In the genomic region with DNA sequence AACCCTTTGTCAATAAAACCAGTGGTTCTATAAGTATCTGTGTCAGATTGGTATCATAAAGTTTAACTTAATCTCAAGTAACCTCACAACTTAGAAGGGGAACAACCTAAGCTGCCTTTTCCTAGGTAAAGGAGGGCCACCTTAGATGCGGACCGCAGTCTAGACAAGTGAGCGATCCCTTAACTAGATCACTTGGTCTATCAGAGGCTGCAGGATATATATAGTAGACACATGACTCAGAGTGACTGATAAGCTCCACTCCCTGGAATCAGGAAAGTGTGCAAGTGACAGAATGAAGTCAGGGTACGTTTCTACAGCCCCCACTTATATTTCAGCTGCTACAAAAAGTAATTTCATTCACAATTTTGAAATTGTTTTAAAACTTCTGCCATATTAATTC, we compare ENCODE assay signal across 20 cellular contexts. TPM values are rescaled to one million over a fixed set of nuclear protein-coding genes. Genes with fewer than 3 reads are reported as not detected.
DNase-seq lines count a peak whose midpoint lies in the region; ATAC-seq, FAIRE-seq and TF ChIP-seq lines count a peak whose summit lies in the region.
"Had no signal": no experiment of that assay in that cellular context is flagged by ENCODE, and none has a peak within 500 bp of the region (broad histone marks: within the 10 kb centered on the region; RNA-seq: fewer than 3 reads in every experiment).

No MANE protein-coding gene starts in this region.

- peak overlapping the region; percentile 61 for H3K27ac ChIP-seq in left ventricle myocardium inferior (replicated peaks)
- H3K27ac ChIP-seq in testis = no peak overlapping the region
- H3K27ac ChIP-seq in right lobe of liver = no peak overlapping the region
- H3K27ac ChIP-seq: HL-60, neural progenitor cell, skin epidermis had no signal

- H3K4me3 Mint-ChIP-seq in activated naive CD4-positive, alpha-beta T cell treated with anti-CD3 and anti-CD28 coated beads, Interleukin-2, amount 10 ng/mL, durations not matched to agents 7 days and 5 days = no peak overlapping the region
- H3K4me3 Mint-ChIP-seq in activated B cell treated with CpG ODN at 0.5 μM for 24 hours = no peak overlapping the region
- H3K4me3 Mint-ChIP-seq in stimulated activated effector memory CD8-positive, alpha-beta T cell treated with anti-CD3 and anti-CD28 coated beads, Interleukin-12 subunit alpha, Interleukin-12 subunit beta, amount 100 ng/mL, for 72 hours = no peak overlapping the region
- H3K4me3 Mint-ChIP-seq: neural progenitor cell had no signal

- CTCF ChIA-PET in activated naive CD4-positive, alpha-beta T cell treated with anti-CD3 and anti-CD28 coated beads, Interleukin-2, amount 10 ng/mL, durations not matched to agents 7 days and 5 days (lab: Charles Lee) = interaction anchor here (0.7 to 0.9 kb wide), 3 partner anchors 9 to 156 kb away, joined by 3 to 4 read pairs (median 3); no protein-coding TSS in a partner anchor
- CTCF ChIA-PET in activated B cell treated with CpG ODN at 0.5 μM for 24 hours (lab: Charles Lee) = interaction anchor here (1.1 kb wide), 1 partner anchor 11 kb away, joined by 3 read pairs; no protein-coding TSS in a partner anchor

- WGBS in testis, 2 donors = 81 to 88% methylated on average over 4 of the region's 4 CpGs
- WGBS in right lobe of liver (ENCODE audit: insufficient coverage, low coverage, low lambda C conversion rate, missing lambda C conversion rate) = 91% methylated on average over 4 of the region's 4 CpGs

- peak overlapping the region; percentile 20 for H3K4me3 ChIP-seq in left ventricle myocardium inferior
- H3K4me3 ChIP-seq in testis = no peak overlapping the region
- no peak overlapping the region for H3K4me3 ChIP-seq in right lobe of liver
- H3K4me3 ChIP-seq: lung, neural progenitor cell, skin epidermis had no signal

- H3K4me1 Mint-ChIP-seq in activated naive CD4-positive, alpha-beta T cell treated with anti-CD3 and anti-CD28 coated beads, Interleukin-2, amount 10 ng/mL, durations not matched to agents 7 days and 5 days = peaks cover 66% of the 10 kb centered on the region
- peaks cover 64% of the 10 kb centered on the region for H3K4me1 Mint-ChIP-seq in activated B cell treated with CpG ODN at 0.5 μM for 24 hours
- peaks cover 70% of the 10 kb centered on the region for H3K4me1 Mint-ChIP-seq in stimulated activated effector memory CD8-positive, alpha-beta T cell treated with anti-CD3 and anti-CD28 coated beads, Interleukin-12 subunit alpha, Interleukin-12 subunit beta, amount 100 ng/mL, for 72 hours

- peaks cover 16 to 49% of the 10 kb centered on the region in 2 donors for H3K36me3 Mint-ChIP-seq in activated naive CD4-positive, alpha-beta T cell treated with anti-CD3 and anti-CD28 coated beads, Interleukin-2, amount 50 U/mL, for 72 hours
- H3K36me3 Mint-ChIP-seq in activated naive CD4-positive, alpha-beta T cell treated with anti-CD3 and anti-CD28 coated beads, Interleukin-2, amount 10 ng/mL, durations not matched to agents 7 days and 5 days = peaks cover 75% of the 10 kb centered on the region
- H3K36me3 Mint-ChIP-seq in activated B cell treated with CpG ODN at 0.5 μM for 24 hours (ENCODE audit: low read depth) = peaks cover 72% of the 10 kb centered on the region
- H3K36me3 Mint-ChIP-seq in stimulated activated effector memory CD8-positive, alpha-beta T cell treated with anti-CD3 and anti-CD28 coated beads, Interleukin-12 subunit alpha, Interleukin-12 subunit beta, amount 100 ng/mL, for 72 hours = peaks cover 90% of the 10 kb centered on the region

- H3K9me3 ChIP-seq in left ventricle myocardium inferior (replicated peaks) = no peaks in the 10 kb centered on the region
- no peaks in the 10 kb centered on the region for H3K9me3 ChIP-seq in testis
- H3K9me3 ChIP-seq in right lobe of liver = no peaks in the 10 kb centered on the region
- H3K9me3 ChIP-seq: Caco-2 had no signal

- ATAC-seq in activated naive CD4-positive, alpha-beta T cell treated with anti-CD3 and anti-CD28 coated beads, Interleukin-2, amount 50 U/mL, for 72 hours = peak; percentile 46 to 48
- ATAC-seq in activated B cell treated with CpG ODN at 0.5 μM for 24 hours (ENCODE audit: low read depth) (no peak), right lobe of liver (no peak)
- ATAC-seq in stimulated activated effector memory CD8-positive, alpha-beta T cell treated with anti-CD3 and anti-CD28 coated beads, Interleukin-12 subunit alpha, Interleukin-12 subunit beta, amount 100 ng/mL, for 72 hours = peak; percentile 63

- no peaks in the 10 kb centered on the region for H3K27me3 ChIP-seq in left ventricle myocardium inferior (ENCODE audit: low read depth)
- no peaks in the 10 kb centered on the region for H3K27me3 ChIP-seq in testis
- no peaks in the 10 kb centered on the region for H3K27me3 ChIP-seq in right lobe of liver
- H3K27me3 ChIP-seq: neural progenitor cell had no signal

- H3K9me3 Mint-ChIP-seq in activated naive CD4-positive, alpha-beta T cell treated with anti-CD3 and anti-CD28 coated beads, Interleukin-2, amount 50 U/mL, for 72 hours = no peaks in the 10 kb centered on the region
- peaks cover 1% of the 10 kb centered on the region for H3K9me3 Mint-ChIP-seq in activated naive CD4-positive, alpha-beta T cell treated with anti-CD3 and anti-CD28 coated beads, Interleukin-2, amount 10 ng/mL, durations not matched to agents 7 days and 5 days
- no peaks in the 10 kb centered on the region for H3K9me3 Mint-ChIP-seq in activated B cell treated with CpG ODN at 0.5 μM for 24 hours
- no peaks in the 10 kb centered on the region for H3K9me3 Mint-ChIP-seq in stimulated activated effector memory CD8-positive, alpha-beta T cell treated with anti-CD3 and anti-CD28 coated beads, Interleukin-12 subunit alpha, Interleukin-12 subunit beta, amount 100 ng/mL, for 72 hours
- H3K9me3 Mint-ChIP-seq: neural progenitor cell had no signal

- H3K27ac Mint-ChIP-seq in activated naive CD4-positive, alpha-beta T cell treated with anti-CD3 and anti-CD28 coated beads, Interleukin-2, amount 50 U/mL, for 72 hours = no peak overlapping the region
- H3K27ac Mint-ChIP-seq in activated naive CD4-positive, alpha-beta T cell treated with anti-CD3 and anti-CD28 coated beads, Interleukin-2, amount 10 ng/mL, durations not matched to agents 7 days and 5 days = no peak overlapping the region
- peak overlapping the region; percentile 6 for H3K27ac Mint-ChIP-seq in activated B cell treated with CpG ODN at 0.5 μM for 24 hours
- no peak overlapping the region for H3K27ac Mint-ChIP-seq in stimulated activated effector memory CD8-positive, alpha-beta T cell treated with anti-CD3 and anti-CD28 coated beads, Interleukin-12 subunit alpha, Interleukin-12 subunit beta, amount 100 ng/mL, for 72 hours
- H3K27ac Mint-ChIP-seq: neural progenitor cell had no signal

- FAIRE-seq in H54 (lab: Jason Lieb, UNC) = no peak
- FAIRE-seq: H1 had no signal

- no peak for DNase-seq in activated naive CD4-positive, alpha-beta T cell treated with anti-CD3 and anti-CD28 coated beads, Interleukin-2, amount 50 U/mL, for 72 hours (ENCODE audit: low spot score in 2 of 2)
- no peak for DNase-seq in activated naive CD4-positive, alpha-beta T cell treated with anti-CD3 and anti-CD28 coated beads, Interleukin-2, amount 10 ng/mL, durations not matched to agents 7 days and 5 days
- DNase-seq in activated B cell treated with CpG ODN at 0.5 μM for 24 hours (no peak), left ventricle myocardium inferior (no peak), testis (no peak), right lobe of liver (no peak), H54 (ENCODE audit: insufficient read length, low spot score) (no peak)
- peak in 1 of 2 donors; percentile 40 for DNase-seq in stimulated activated effector memory CD8-positive, alpha-beta T cell treated with anti-CD3 and anti-CD28 coated beads, Interleukin-12 subunit alpha, Interleukin-12 subunit beta, amount 100 ng/mL, for 72 hours (ENCODE audit: low spot score in 2 of 2)
- DNase-seq: activated CD8-positive, alpha-beta memory T cell treated with anti-CD3 and anti-CD28 coated beads for 24 hours; activated gamma-delta T cell treated with Interleukin-2 at 50 U/mL for 16 hours; Caco-2; NCI-H1930; NCI-H69; substantia nigra; T1000 had no signal

- POLR2A ChIA-PET in activated B cell treated with CpG ODN at 0.5 μM for 24 hours (lab: Charles Lee) = no interaction called here

- TF ChIP-seq POLR2A in testis (IDR thresholded peaks at IDR 0.05) = no peak
- no peak for TF ChIP-seq POLR2A in right lobe of liver (IDR thresholded peaks at IDR 0.05)
- no peak for TF ChIP-seq POLR2A in H54 (IDR thresholded peaks at IDR 0.05; ENCODE audit: low read depth, low read length)

- H3K36me3 ChIP-seq in left ventricle myocardium inferior = peaks cover 34% of the 10 kb centered on the region
- no peaks in the 10 kb centered on the region for H3K36me3 ChIP-seq in testis (ENCODE audit: low read depth, missing control alignments)
- peaks cover 0 to 34% (median 8%) of the 10 kb centered on the region in 4 donors for H3K36me3 ChIP-seq in right lobe of liver
- H3K36me3 ChIP-seq: neural progenitor cell had no signal

- intact Hi-C loops in activated B cell treated with CpG ODN at 0.5 μM for 24 hours (cut with micrococcal nuclease) (no loop called here), left ventricle myocardium inferior (cut with micrococcal nuclease) (loop anchor here (10.0 kb wide), 1 partner anchor 50 kb away; a partner anchor contains a TSS), testis (cut with DNase I; ENCODE audit: low total_unique reads) (no loop called here), right lobe of liver (cut with DNase I) (no loop called here)

- TF ChIP-seq CTCF in activated B cell treated with CpG ODN at 0.5 μM for 24 hours (IDR thresholded peaks at IDR 0.05) (no peak), left ventricle myocardium inferior (IDR thresholded peaks at IDR 0.05; ENCODE audit: borderline replicate concordance) (no peak), testis (IDR thresholded peaks at IDR 0.05) (no peak), right lobe of liver (IDR thresholded peaks at IDR 0.05) (no peak)

- H3K27me3 Mint-ChIP-seq in activated naive CD4-positive, alpha-beta T cell treated with anti-CD3 and anti-CD28 coated beads, Interleukin-2, amount 10 ng/mL, durations not matched to agents 7 days and 5 days = no peaks in the 10 kb centered on the region
- no peaks in the 10 kb centered on the region for H3K27me3 Mint-ChIP-seq in activated B cell treated with CpG ODN at 0.5 μM for 24 hours

- H3K4me1 ChIP-seq in left ventricle myocardium inferior (peaks cover 97% of the 10 kb centered on the region), testis (no peaks in the 10 kb centered on the region), right lobe of liver (peaks cover 0 to 7% (median 0%) of the 10 kb centered on the region in 4 donors)
- H3K4me1 ChIP-seq: Caco-2, neural progenitor cell had no signal

RNA-seq across cellular contexts. Expression of a gene that starts 7.4 kb away (rescaled TPM):
- total RNA-seq in activated naive CD4-positive, alpha-beta T cell treated with anti-CD3 and anti-CD28 coated beads, Interleukin-2, amount 50 U/mL, for 72 hours = 10 to 100 TPM; 18.7 to 45.1 TPM
- 44.5 and 46.8 TPM in 2 replicates for total RNA-seq in activated B cell treated with CpG ODN at 0.5 μM for 24 hours
- total RNA-seq in left ventricle myocardium inferior = 137 TPM
- total RNA-seq in testis = 10 to 100 TPM; 33.3 to 34.2 TPM
- polyA plus RNA-seq in testis (ENCODE audit: insufficient read depth, low read depth, low replicate concordance) = 75.6 TPM
- total RNA-seq in right lobe of liver = 10 to 100 TPM; 52.2 to 75.6 (median 64.0) TPM

RNA-seq across cellular contexts. Expression of a gene that starts 53.5 kb away (rescaled TPM):
- 10 to 100 TPM; 40.7 to 74.6 TPM for total RNA-seq in activated naive CD4-positive, alpha-beta T cell treated with anti-CD3 and anti-CD28 coated beads, Interleukin-2, amount 50 U/mL, for 72 hours
- 50.4 and 51.6 TPM in 2 replicates for total RNA-seq in activated B cell treated with CpG ODN at 0.5 μM for 24 hours
- 31.6 TPM for total RNA-seq in left ventricle myocardium inferior
- 10 to 100 TPM; 44.4 to 62.0 TPM for total RNA-seq in testis
- polyA plus RNA-seq in testis (ENCODE audit: insufficient read depth, low read depth, low replicate concordance) = 137 TPM
- 10 to 100 TPM; 17.0 to 63.4 (median 23.3) TPM for total RNA-seq in right lobe of liver

Comparison
In these comparisons a context has a peak if more than half of its experiments do, and no peak if none do; other contexts are left out.
1. ATAC-seq: peak in activated naive CD4-positive, alpha-beta T cell treated with anti-CD3 and anti-CD28 coated beads, Interleukin-2, amount 50 U/mL, for 72 hours (2 of 2) and stimulated activated effector memory CD8-positive, alpha-beta T cell treated with anti-CD3 and anti-CD28 coated beads, Interleukin-12 subunit alpha, Interleukin-12 subunit beta, amount 100 ng/mL, for 72 hours (single experiment); none in activated B cell treated with CpG ODN at 0.5 μM for 24 hours (single experiment) and right lobe of liver (0 of 4).